ENCODE assay signal across 8 cellular contexts in the genomic region with DNA sequence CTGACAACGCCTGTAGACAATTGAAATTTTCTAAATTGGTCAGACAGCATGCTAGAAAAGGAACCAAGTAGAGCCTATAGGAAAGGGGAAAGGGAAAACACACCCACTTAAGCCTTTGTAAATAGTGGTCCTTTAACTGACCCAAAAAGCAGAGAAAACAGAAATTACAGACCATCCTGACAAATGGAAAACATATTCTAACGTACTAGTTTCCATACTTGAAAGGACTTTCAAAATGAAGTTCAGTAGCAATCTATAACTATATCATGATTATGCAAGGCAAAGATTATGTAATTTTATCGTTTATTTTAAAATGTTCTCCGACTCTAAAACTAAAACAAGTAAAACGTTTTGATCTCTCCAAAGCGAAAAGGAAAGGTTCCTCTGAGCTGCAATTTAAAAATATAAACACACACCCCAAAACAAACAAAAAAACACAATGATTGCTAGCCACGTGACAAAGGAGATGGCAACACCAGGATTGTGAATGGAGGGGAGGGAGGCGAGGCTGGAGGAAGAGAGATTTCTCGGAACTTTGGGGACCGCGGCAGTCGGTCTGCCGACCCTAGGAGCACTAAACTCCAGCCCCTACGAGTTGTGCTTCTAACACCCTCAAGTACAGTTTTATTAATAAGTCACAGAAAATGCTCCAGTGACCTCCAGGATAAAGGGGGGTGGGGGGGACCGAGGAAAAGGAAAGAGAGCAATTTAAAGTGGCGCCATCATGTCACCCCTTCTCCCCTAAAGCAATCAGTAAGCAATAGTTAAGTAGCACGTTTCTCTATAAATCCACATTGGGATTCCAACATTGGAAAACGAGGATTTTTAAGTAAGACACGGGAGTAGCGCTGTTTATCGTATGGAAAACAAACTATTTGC. TPM values are rescaled to one million over a fixed set of nuclear protein-coding genes. Genes with fewer than 3 reads are reported as not detected.
A peak's percentile ranks its signal among the peaks of the same experiment; 100 is the strongest.
DNase-seq lines count a peak whose midpoint lies in the region; ATAC-seq and TF ChIP-seq lines count a peak whose summit lies in the region.

No MANE protein-coding gene starts in this region.

- peaks cover 74% of the 10 kb centered on the region for H4K20me1 ChIP-seq in hepatocyte (ENCODE audit: insufficient read depth, poor library complexity, severe bottlenecking)

- H3K9me3 Mint-ChIP-seq in activated naive CD8-positive, alpha-beta T cell treated with anti-CD3 and anti-CD28 coated beads, Interleukin-2, amount 10 ng/mL, durations not matched to agents 7 days and 5 days = no peaks in the 10 kb centered on the region

- peak; percentile 44 for DNase-seq in BE2C
- peak; percentile 23 for DNase-seq in GM19238 (ENCODE audit: insufficient read length, low spot score)
- peak; percentile 56 for DNase-seq in NCI-H748 (lab: John Stamatoyannopoulos, UW; ENCODE audit: unreplicated experiment)
- no peak for DNase-seq in activated naive CD8-positive, alpha-beta T cell treated with anti-CD3 and anti-CD28 coated beads, Interleukin-2, amount 10 ng/mL, durations not matched to agents 7 days and 5 days
- DNase-seq in hepatocyte (ENCODE audit: low spot score) = peak; percentile 67
- peak; percentile 75 for DNase-seq in retina

- 2% methylated on average over 21 of the region's 21 CpGs for WGBS in hepatocyte (ENCODE audit: low lambda C conversion rate, missing lambda C conversion rate)

- H3K27ac ChIP-seq in hepatocyte = peak overlapping the region; percentile 99

- H3K27me3 ChIP-seq in BE2C (no peaks in the 10 kb centered on the region), hepatocyte (no peaks in the 10 kb centered on the region)

- H3K4me3 ChIP-seq in BE2C (ENCODE audit: low read depth, low read length) = peak overlapping the region; percentile 97
- peak overlapping the region; percentile 63 for H3K4me3 ChIP-seq in hepatocyte

- no peak for TF ChIP-seq CTCF in BE2C (IDR thresholded peaks at IDR 0.05; ENCODE audit: low read depth, low read length)
- no peak for TF ChIP-seq CTCF in hepatocyte (IDR thresholded peaks at IDR 0.05; ENCODE audit: poor library complexity)

- H2AFZ ChIP-seq in hepatocyte = peak overlapping the region; percentile 67

- H3K36me3 Mint-ChIP-seq in activated naive CD8-positive, alpha-beta T cell treated with anti-CD3 and anti-CD28 coated beads, Interleukin-2, amount 10 ng/mL, durations not matched to agents 7 days and 5 days = peaks cover 16% of the 10 kb centered on the region

- H3K27me3 Mint-ChIP-seq in activated naive CD8-positive, alpha-beta T cell treated with anti-CD3 and anti-CD28 coated beads, Interleukin-2, amount 10 ng/mL, durations not matched to agents 7 days and 5 days = no peaks in the 10 kb centered on the region

- H3K9me2 ChIP-seq in hepatocyte (replicated peaks; ENCODE audit: insufficient read depth) = no peaks in the 10 kb centered on the region

- peaks cover 84% of the 10 kb centered on the region for H3K79me2 ChIP-seq in hepatocyte

- H3K4me1 ChIP-seq in BE2C (peaks cover 9% of the 10 kb centered on the region), hepatocyte (ENCODE audit: insufficient read depth) (peaks cover 36% of the 10 kb centered on the region)

- peak overlapping the region; percentile 98 for H3K4me3 Mint-ChIP-seq in activated naive CD8-positive, alpha-beta T cell treated with anti-CD3 and anti-CD28 coated beads, Interleukin-2, amount 10 ng/mL, durations not matched to agents 7 days and 5 days

- H3K36me3 ChIP-seq in BE2C = 0 out of 2 replicates have a peak, but pooled peaks cover 3% of the 10 kb centered on the region
- no peaks in the 10 kb centered on the region for H3K36me3 ChIP-seq in hepatocyte (replicated peaks; ENCODE audit: insufficient read depth, low read depth)

- POLR2A ChIA-PET in activated naive CD8-positive, alpha-beta T cell treated with anti-CD3 and anti-CD28 coated beads, Interleukin-2, amount 10 ng/mL, durations not matched to agents 7 days and 5 days (lab: Charles Lee) = interaction anchor here (1.4 to 3.1 kb wide), 5 partner anchors 12 to 46 kb away, joined by 3 to 26 read pairs (median 7); no protein-coding TSS in a partner anchor

- ATAC-seq in activated naive CD8-positive, alpha-beta T cell treated with anti-CD3 and anti-CD28 coated beads, Interleukin-2, amount 10 ng/mL, durations not matched to agents 7 days and 5 days (ENCODE audit: low read depth) = no peak
- ATAC-seq in HG02678 (IDR thresholded peaks at IDR 0.05; ENCODE audit: unreplicated experiment) = no peak
- no peak for ATAC-seq in GM18519 (IDR thresholded peaks at IDR 0.05; ENCODE audit: low FRiP score, unreplicated experiment)

- H3K9me3 ChIP-seq in BE2C (no peaks in the 10 kb centered on the region), hepatocyte (ENCODE audit: low read depth) (no peaks in the 10 kb centered on the region)

- peaks cover 56% of the 10 kb centered on the region for H3K4me1 Mint-ChIP-seq in activated naive CD8-positive, alpha-beta T cell treated with anti-CD3 and anti-CD28 coated beads, Interleukin-2, amount 10 ng/mL, durations not matched to agents 7 days and 5 days

- H3K4me2 ChIP-seq in hepatocyte = peak overlapping the region; percentile 77

- peak overlapping the region; percentile 99 for H3K27ac Mint-ChIP-seq in activated naive CD8-positive, alpha-beta T cell treated with anti-CD3 and anti-CD28 coated beads, Interleukin-2, amount 10 ng/mL, durations not matched to agents 7 days and 5 days

RNA-seq across cellular contexts. Expression of gene KANSL1, which starts 1.7 kb away (rescaled TPM):
- 72.2 TPM for polyA plus RNA-seq in BE2C (2012; ENCODE audit: insufficient read depth, insufficient read length, low read depth)
- 100 to 1,000 TPM; 132 to 140 TPM for total RNA-seq in activated naive CD8-positive, alpha-beta T cell treated with anti-CD3 and anti-CD28 coated beads, Interleukin-2, amount 10 ng/mL, durations not matched to agents 7 days and 5 days
- 68.2 and 84.3 TPM in 2 replicates for total RNA-seq in hepatocyte
- 32.6 and 37.3 TPM in 2 replicates for polyA plus RNA-seq in hepatocyte
